33 cellular contexts compared by ENCODE assay signal in genomic region chr21:18869105-18869504, GRCh38.
DNase-seq lines count a peak whose midpoint lies in the region; ATAC-seq, FAIRE-seq and TF ChIP-seq lines count a peak whose summit lies in the region.
"Had no signal": no experiment of that assay in that cellular context is flagged by ENCODE, and none has a peak within 500 bp of the region (broad histone marks: within the 10 kb centered on the region; RNA-seq: fewer than 3 reads in every experiment).

No MANE protein-coding gene starts in this region.

- H3K14ac ChIP-seq in IMR-90 (replicated peaks; ENCODE audit: low read depth, low read length): no peak overlapping the region

- no peak overlapping the region for H2BK15ac ChIP-seq in IMR-90 (ENCODE audit: low read depth, low read length)

- FAIRE-seq in HepG2 (lab: Jason Lieb, UNC): no peak
- FAIRE-seq in A549 (lab: Jason Lieb, UNC): no peak
- no peak for FAIRE-seq in K562 (lab: Jason Lieb, UNC)
- FAIRE-seq in D721Med (lab: Jason Lieb, UNC): no peak
- FAIRE-seq: A204.1 had no signal

- H2AK5ac ChIP-seq in IMR-90 (ENCODE audit: low read depth, low read length): no peak overlapping the region

- H3K4me2 ChIP-seq in HepG2 (ENCODE audit: low read depth, low read length) (no peak overlapping the region), A549 (no peak overlapping the region), IMR-90 (ENCODE audit: low read depth, low read length) (no peak overlapping the region), K562 (ENCODE audit: insufficient read depth, low read length) (no peak overlapping the region)
- H3K4me2 ChIP-seq: BLaER1; BLaER1 treated with 17β-estradiol and CSF1 and Interleukin-3, amounts not matched to agents 10 nM and 100 nM had no signal

- dilution Hi-C loops in IMR-90 (cut with HindIII; ENCODE audit: low sequenced_read_pairs, unreplicated experiment): no loop called here

- H3K56ac ChIP-seq in IMR-90 (ENCODE audit: extremely low read depth, insufficient read depth, low read length): no peak overlapping the region

- H2BK5ac ChIP-seq in IMR-90 (ENCODE audit: low read depth, low read length, poor library complexity, severe bottlenecking): no peak overlapping the region

- POLR2A ChIA-PET in HepG2 (lab: Yijun Ruan, JAX) (no interaction called here), A549 (lab: Yijun Ruan, JAX) (no interaction called here), IMR-90 (lab: Charles Lee; ENCODE audit: unreplicated experiment) (no interaction called here), K562 (lab: Yijun Ruan, JAX) (no interaction called here)

- H3K79me2 ChIP-seq in HepG2 (ENCODE audit: insufficient read depth, low read length) (no peaks in the 10 kb centered on the region), K562 (ENCODE audit: control insufficient read depth, insufficient read depth, low read length) (no peaks in the 10 kb centered on the region)

- H3K36me3 ChIP-seq in HepG2 (replicated peaks in 1 of 2; ENCODE audit: control insufficient read depth in 1 of 2, insufficient read depth in 2 of 2, low read length in 2 of 2): no peaks in the 10 kb centered on the region
- H3K36me3 ChIP-seq in right lobe of liver: no peaks in the 10 kb centered on the region
- no peaks in the 10 kb centered on the region for H3K36me3 ChIP-seq in IMR-90 (ENCODE audit: control insufficient read depth, insufficient read depth, low read length)
- H3K36me3 ChIP-seq in K562 (ENCODE audit: control insufficient read depth, insufficient read depth, low read length): no peaks in the 10 kb centered on the region
- H3K36me3 ChIP-seq: BE2C; BLaER1; BLaER1 treated with 17β-estradiol and CSF1 and Interleukin-3, amounts not matched to agents 10 nM and 100 nM had no signal

- H2BK20ac ChIP-seq in IMR-90 (ENCODE audit: low read depth, low read length): no peak overlapping the region

- H3K4me1 ChIP-seq in HepG2 (ENCODE audit: insufficient read depth, low read length): no peaks in the 10 kb centered on the region
- H3K4me1 ChIP-seq in right lobe of liver: no peaks in the 10 kb centered on the region
- no peaks in the 10 kb centered on the region for H3K4me1 ChIP-seq in A549
- H3K4me1 ChIP-seq in IMR-90 (ENCODE audit: control insufficient read depth, insufficient read depth, low read length): no peaks in the 10 kb centered on the region
- H3K4me1 ChIP-seq in K562 (replicated peaks in 1 of 2; ENCODE audit: control insufficient read depth in 2 of 2, insufficient read depth in 2 of 2, low read length in 2 of 2): no peaks in the 10 kb centered on the region
- H3K4me1 ChIP-seq: BE2C; BLaER1; BLaER1 treated with 17β-estradiol and CSF1 and Interleukin-3, amounts not matched to agents 10 nM and 100 nM; Caco-2 had no signal

- no peak overlapping the region for H2AFZ ChIP-seq in HepG2 (ENCODE audit: low read length)
- H2AFZ ChIP-seq in IMR-90 (replicated peaks; ENCODE audit: low read length, poor library complexity): no peak overlapping the region
- no peak overlapping the region for H2AFZ ChIP-seq in K562 (ENCODE audit: low read depth, low read length)

- TF ChIP-seq RAD21 in HepG2 (CRISPR knock-in tag; IDR thresholded peaks at IDR 0.05) (no peak), A549 (conservative IDR thresholded peaks at IDR 0.05 in 1 of 2, IDR thresholded peaks at IDR 0.05 in 1 of 2) (no peak), IMR-90 (IDR thresholded peaks at IDR 0.05; ENCODE audit: low read length) (no peak), K562 (CRISPR knock-in tag; conservative IDR thresholded peaks at IDR 0.05 in 1 of 2, IDR thresholded peaks at IDR 0.05 in 1 of 2) (no peak)

- no peak for ATAC-seq in HepG2
- ATAC-seq in right lobe of liver: no peak
- ATAC-seq in A549: no peak
- no peak for ATAC-seq in IMR-90 (ENCODE audit: low read depth)
- no peak for ATAC-seq in K562
- no peak for ATAC-seq in HG03432 (IDR thresholded peaks at IDR 0.05; ENCODE audit: unreplicated experiment)
- ATAC-seq: CD8-positive, alpha-beta T cell had no signal

- no peak overlapping the region for H3K18ac ChIP-seq in IMR-90 (ENCODE audit: low read depth, low read length)

- no peak overlapping the region for H4K8ac ChIP-seq in IMR-90 (ENCODE audit: low read depth in 2 of 2, low read length in 2 of 2)

- H4K5ac ChIP-seq in IMR-90 (ENCODE audit: low read depth, low read length): no peak overlapping the region

- 0% methylated on average over 1 of the region's 1 CpG for WGBS in HepG2 (ENCODE audit: low lambda C conversion rate)
- no CpG with 5 or more reads among the region's 1 CpG for whole genome bisulfite sequencing in right lobe of liver (ENCODE audit: insufficient coverage, low coverage, low lambda C conversion rate, missing lambda C conversion rate)
- 0% methylated on average over 1 of the region's 1 CpG for whole genome bisulfite sequencing in A549 (ENCODE audit: missing lambda C conversion rate)
- no CpG with 5 or more reads among the region's 1 CpG for WGBS in IMR-90 (ENCODE audit: extremely low coverage in 2 of 2, insufficient read length in 1 of 2), 2 experiments
- 0% methylated on average over 1 of the region's 1 CpG for WGBS in K562 (ENCODE audit: insufficient coverage, low coverage, missing lambda C conversion rate)

- no peak overlapping the region for H3K9ac ChIP-seq in HepG2 (ENCODE audit: insufficient read depth, low read depth, low read length)
- H3K9ac ChIP-seq in IMR-90 (ENCODE audit: low read depth, low read length): no peak overlapping the region
- no peak overlapping the region for H3K9ac ChIP-seq in K562 (ENCODE audit: insufficient read depth in 1 of 2, low read depth in 2 of 2, low read length in 2 of 2)
- H3K9ac ChIP-seq: BLaER1; BLaER1 treated with 17β-estradiol and CSF1 and Interleukin-3, amounts not matched to agents 10 nM and 100 nM had no signal

- H3K27ac ChIP-seq in HepG2 (ENCODE audit: extremely low read length, insufficient read depth, low read length) (no peak overlapping the region), right lobe of liver (no peak overlapping the region), A549 (no peak overlapping the region), IMR-90 (ENCODE audit: insufficient read depth, low read length) (no peak overlapping the region), K562 (ENCODE audit: extremely low read depth, low read depth, low read length) (no peak overlapping the region)
- H3K27ac ChIP-seq: 22Rv1; BLaER1; BLaER1 treated with 17β-estradiol and CSF1 and Interleukin-3, amounts not matched to agents 10 nM and 100 nM; C4-2B had no signal

- H3K27me3 ChIP-seq in HepG2 (ENCODE audit: control insufficient read depth in 1 of 2, insufficient read depth in 2 of 2, low read length in 2 of 2): no peaks in the 10 kb centered on the region; a peak in 1 of 5 replicates
- no peaks in the 10 kb centered on the region for H3K27me3 ChIP-seq in right lobe of liver
- H3K27me3 ChIP-seq in IMR-90 (ENCODE audit: control insufficient read depth, insufficient read depth, low read length): no peaks in the 10 kb centered on the region
- H3K27me3 ChIP-seq in K562 (ENCODE audit: control insufficient read depth in 2 of 2, insufficient read depth in 2 of 2, low read length in 2 of 2): no peaks in the 10 kb centered on the region
- H3K27me3 ChIP-seq: BE2C; BLaER1; BLaER1 treated with 17β-estradiol and CSF1 and Interleukin-3, amounts not matched to agents 10 nM and 100 nM had no signal

- in situ Hi-C loops in HepG2 (cut with HindIII; ENCODE audit: extremely low pct_ligation_motif_present, low pct_unique_long_range_greater_than_20kb) (no loop called here), IMR-90 (cut with MboI; ENCODE audit: low sequenced_read_pairs) (no loop called here), K562 (cut with MboI) (no loop called here)

- H3K9me1 ChIP-seq in IMR-90 (ENCODE audit: insufficient read depth, low read length) (no peaks in the 10 kb centered on the region), K562 (ENCODE audit: control insufficient read depth, insufficient read depth, low read length) (no peaks in the 10 kb centered on the region)

- BruUV-seq in HepG2 (replicated peaks; lab: Mats Ljungman, UMichigan): no TSS peak
- no TSS peak for BruUV-seq in IMR-90 (replicated peaks; lab: Mats Ljungman, UMichigan)
- BruUV-seq in K562 (replicated peaks; lab: Mats Ljungman, UMichigan): no TSS peak

- H4K91ac ChIP-seq in IMR-90 (ENCODE audit: insufficient read depth, low read depth, low read length): no peak overlapping the region

- H3K9me3 ChIP-seq in HepG2 (ENCODE audit: low read length): peaks cover 54% of the 10 kb centered on the region
- H3K9me3 ChIP-seq in right lobe of liver: no peaks in the 10 kb centered on the region
- H3K9me3 ChIP-seq in A549: no peaks in the 10 kb centered on the region
- H3K9me3 ChIP-seq in IMR-90 (ENCODE audit: control insufficient read depth, insufficient read depth, low read length): no peaks in the 10 kb centered on the region
- no peaks in the 10 kb centered on the region for H3K9me3 ChIP-seq in K562 (replicated peaks; ENCODE audit: control insufficient read depth, insufficient read depth, low read depth, low read length)
- H3K9me3 ChIP-seq: BE2C, BLaER1, Caco-2 had no signal

- no peaks in the 10 kb centered on the region for H3K79me1 ChIP-seq in IMR-90 (ENCODE audit: low read depth in 1 of 2, low read length in 2 of 2)

- TF ChIP-seq EP300 in HepG2 (IDR thresholded peaks at IDR 0.05; ENCODE audit: low read depth in 2 of 2, low read length in 2 of 2) (no peak), HepG2 (CRISPR knock-in tag; IDR thresholded peaks at IDR 0.05; ENCODE audit: borderline replicate concordance) (no peak), A549 (IDR thresholded peaks at IDR 0.05) (no peak), K562 (IDR thresholded peaks at IDR 0.05; ENCODE audit: low read length) (no peak)

- CTCF ChIA-PET in HepG2 (lab: Yijun Ruan, JAX; ENCODE audit: low intra/inter-chr PET ratio, low total read pairs): no interaction called here
- CTCF ChIA-PET in A549 (lab: Yijun Ruan, JAX): no interaction called here
- CTCF ChIA-PET in IMR-90 (lab: Yijun Ruan, JAX): no interaction called here
- CTCF ChIA-PET in K562 (lab: Yijun Ruan, JAX; ENCODE audit: low intra/inter-chr PET ratio): no interaction called here

- intact Hi-C loops in HepG2 (cut with micrococcal nuclease; ENCODE audit: unreplicated experiment) (no loop called here), right lobe of liver (cut with DNase I) (no loop called here), IMR-90 (cut with micrococcal nuclease) (no loop called here), K562 (cut with micrococcal nuclease) (no loop called here)

- H3K4me3 ChIP-seq in HepG2 (replicated peaks in 1 of 3; ENCODE audit: insufficient read depth in 1 of 3, low read depth in 2 of 3, low read length in 3 of 3) (no peak overlapping the region), right lobe of liver (no peak overlapping the region), A549 (no peak overlapping the region), IMR-90 (ENCODE audit: insufficient read depth, low read depth, low read length) (no peak overlapping the region), K562 (no peak overlapping the region)
- H3K4me3 ChIP-seq: BLaER1; BLaER1 treated with 17β-estradiol and CSF1 and Interleukin-3, amounts not matched to agents 10 nM and 100 nM had no signal

- no peak overlapping the region for H3K23ac ChIP-seq in IMR-90 (ENCODE audit: low read depth, low read length)

- no peak for DNase-seq in HepG2 (ENCODE audit: low spot score)
- DNase-seq in right lobe of liver: no peak
- DNase-seq in A549 (ENCODE audit: low read depth in 1 of 2, low spot score in 1 of 2): no peak
- no peak for DNase-seq in IMR-90
- no peak for DNase-seq in K562 (ENCODE audit: extremely low read depth in 1 of 4, low spot score in 3 of 4)
- no peak for DNase-seq in D721Med (ENCODE audit: insufficient read length, low spot score)
- DNase-seq in stimulated activated naive CD4-positive, alpha-beta T cell treated with Interleukin-2 at 50 U/mL for 16 hours (lab: John Stamatoyannopoulos, UW): no peak
- DNase-seq: 8988T; ACHN; AML-193; BE2C; C1 segment of cervical spinal cord; Caco-2; Calu3; CD4-positive, alpha-beta memory T cell; CD4-positive, alpha-beta T cell; CD4-positive, CD25-positive, alpha-beta regulatory T cell; CD8-positive, alpha-beta memory T cell; CD8-positive, alpha-beta T cell; COR-L47; DMS 273 treated with DMSO at 0.1 percent for 48 hours; DMS153; DMS53; DMS79; DMS79 treated with DMSO at 0.1 percent for 48 hours; DND-41; EL had no signal

- TF ChIP-seq POLR2A in HepG2 (IDR thresholded peaks at IDR 0.05; ENCODE audit: insufficient read depth in 1 of 2, low read depth in 2 of 2, low read length in 2 of 2) (no peak), right lobe of liver (IDR thresholded peaks at IDR 0.05) (no peak), A549 (IDR thresholded peaks at IDR 0.05; ENCODE audit: low read length) (no peak), IMR-90 (IDR thresholded peaks at IDR 0.05; ENCODE audit: low read depth, low read length) (no peak), K562 (conservative IDR thresholded peaks at IDR 0.05) (no peak)

- TF ChIP-seq CTCF in HepG2 (CRISPR knock-in tag; IDR thresholded peaks at IDR 0.05) (no peak), right lobe of liver (IDR thresholded peaks at IDR 0.05) (no peak), A549 (IDR thresholded peaks at IDR 0.05) (no peak), IMR-90 (conservative IDR thresholded peaks at IDR 0.05; ENCODE audit: low read depth, low read length) (no peak), K562 (IDR thresholded peaks at IDR 0.05 in 2 of 3, conservative IDR thresholded peaks at IDR 0.05 in 1 of 3; ENCODE audit: insufficient read depth in 2 of 3, low read depth in 1 of 3, low read length in 3 of 3) (no peak), D721Med (IDR thresholded peaks at IDR 0.05; ENCODE audit: insufficient read depth, missing control alignments) (no peak)

- no peak overlapping the region for H2AK9ac ChIP-seq in IMR-90 (replicated peaks; ENCODE audit: low read depth, low read length, poor library complexity)

- H4K20me1 ChIP-seq in HepG2 (ENCODE audit: insufficient read depth, low read length) (no peaks in the 10 kb centered on the region), IMR-90 (ENCODE audit: insufficient read depth, low read length) (no peaks in the 10 kb centered on the region), K562 (replicated peaks; ENCODE audit: control insufficient read depth, insufficient read depth, low read length) (no peaks in the 10 kb centered on the region)
- H4K20me1 ChIP-seq: BLaER1; BLaER1 treated with 17β-estradiol and CSF1 and Interleukin-3, amounts not matched to agents 10 nM and 100 nM had no signal

- no peak overlapping the region for H2BK120ac ChIP-seq in IMR-90 (ENCODE audit: low read depth, low read length)

- no peak overlapping the region for H3K4ac ChIP-seq in IMR-90 (ENCODE audit: low read depth, low read length)

Comparison
In these comparisons a context has a peak if more than half of its experiments do, and no peak if none do; other contexts are left out.
1. Of the 241 proteins assayed by ChIP-seq in both HepG2 and K562: peak only in HepG2: none; only in K562: MAFG; in both: MAFF and MAFK; in neither: 238.